ENCODE assay signal across 29 cellular contexts in genomic region chr1:46493316-46494032, GRCh38. TPM values are rescaled to one million over a fixed set of nuclear protein-coding genes. Genes with fewer than 3 reads are reported as not detected.
"Had no signal": no experiment of that assay in that cellular context is flagged by ENCODE, and none has a peak within 500 bp of the region (broad histone marks: within the 10 kb centered on the region; RNA-seq: fewer than 3 reads in every experiment).

No MANE protein-coding gene starts in this region.

- H3K27ac ChIP-seq: adrenal gland, ascending aorta, brain microvascular endothelial cell, esophagus muscularis mucosa, hepatocyte, testis had no signal

- H3K4me3 Mint-ChIP-seq: activated CD4-positive, alpha-beta memory T cell treated with anti-CD3 and anti-CD28 coated beads for 36 hours; activated naive CD8-positive, alpha-beta T cell; activated T-helper 1 cell treated with anti-CD3 and anti-CD28 coated beads, Interleukin-12 subunit alpha, Interleukin-12 subunit beta, Interleukin-2, Interleukin-4 antibody, amounts not matched to agents 30 ng/mL and 10 ng/mL and 1 ng/mL, durations not matched to agents 14 hours and 24 hours and 36 hours; dendritic cell treated with granulocyte-macrophage colony-stimulating factor and Interleukin-4, amounts not matched to agents 40 ng/mL and 50 ng/mL, for 4 days; T-helper 1 cell treated with Interleukin-12 subunit alpha and Interleukin-12 subunit beta and Interleukin-4 antibody, amounts not matched to agents 30 μg/mL and 1 μg/mL, for 36 hours had no signal

- H3K36me3 ChIP-seq: adrenal gland, ascending aorta, brain microvascular endothelial cell, esophagus muscularis mucosa had no signal

- H3K27ac Mint-ChIP-seq: activated CD4-positive, alpha-beta memory T cell treated with anti-CD3 and anti-CD28 coated beads for 36 hours; activated naive CD8-positive, alpha-beta T cell; activated T-helper 1 cell treated with anti-CD3 and anti-CD28 coated beads, Interleukin-12 subunit alpha, Interleukin-12 subunit beta, Interleukin-2, Interleukin-4 antibody, amounts not matched to agents 30 ng/mL and 10 ng/mL and 1 ng/mL, durations not matched to agents 14 hours and 24 hours and 36 hours; dendritic cell treated with granulocyte-macrophage colony-stimulating factor and Interleukin-4, amounts not matched to agents 40 ng/mL and 50 ng/mL, for 4 days; progenitor cell of endocrine pancreas; T-helper 1 cell treated with Interleukin-12 subunit alpha and Interleukin-12 subunit beta and Interleukin-4 antibody, amounts not matched to agents 30 μg/mL and 1 μg/mL, for 36 hours had no signal

- H3K4me3 ChIP-seq: adrenal gland, ascending aorta, esophagus muscularis mucosa, hepatocyte, mucosa of descending colon, testis had no signal

- H3K9me3 Mint-ChIP-seq: activated CD4-positive, alpha-beta memory T cell treated with anti-CD3 and anti-CD28 coated beads for 36 hours; activated T-helper 1 cell treated with anti-CD3 and anti-CD28 coated beads, Interleukin-12 subunit alpha, Interleukin-12 subunit beta, Interleukin-2, Interleukin-4 antibody, amounts not matched to agents 30 ng/mL and 10 ng/mL and 1 ng/mL, durations not matched to agents 14 hours and 24 hours and 36 hours; dendritic cell treated with granulocyte-macrophage colony-stimulating factor and Interleukin-4, amounts not matched to agents 40 ng/mL and 50 ng/mL, for 4 days; T-helper 1 cell treated with Interleukin-12 subunit alpha and Interleukin-12 subunit beta and Interleukin-4 antibody, amounts not matched to agents 30 μg/mL and 1 μg/mL, for 36 hours had no signal

- H3K4me2 ChIP-seq: hepatocyte had no signal

- H3K9me3 ChIP-seq: adrenal gland, ascending aorta, esophagus muscularis mucosa, mucosa of descending colon, testis had no signal

- DNase-seq: activated CD4-positive, alpha-beta memory T cell treated with anti-CD3 and anti-CD28 coated beads for 36 hours; activated CD4-positive, alpha-beta T cell treated with anti-CD3 and anti-CD28 coated beads for 48 hours; activated T-cell treated with anti-CD3 and anti-CD28 coated beads for 4 hours; adrenal gland; brain microvascular endothelial cell; caudate nucleus; effector memory CD4-positive, alpha-beta T cell; glutamatergic neuron; left cardiac atrium; mucosa of descending colon; retina; stimulated activated CD4-positive, alpha-beta T cell treated with anti-CD3 and anti-CD28 coated beads, Interleukin-4, amount 100 ng/mL, for 1 hour; stimulated activated naive CD4-positive, alpha-beta T cell; T1000; testis; trophoblast cell had no signal

- H2AFZ ChIP-seq: hepatocyte had no signal

- H3K79me2 ChIP-seq: hepatocyte had no signal

- ATAC-seq: left cardiac atrium, mucosa of descending colon had no signal

- H3K36me3 Mint-ChIP-seq: activated CD4-positive, alpha-beta memory T cell treated with anti-CD3 and anti-CD28 coated beads for 36 hours; activated naive CD8-positive, alpha-beta T cell had no signal

- H3K27me3 ChIP-seq: testis had no signal

- FAIRE-seq: frontal cortex, islet of Langerhans had no signal

RNA-seq across cellular contexts. Expression of gene DMBX1, which starts 3.8 kb away (rescaled TPM):
- total RNA-seq: activated T-helper 1 cell treated with anti-CD3 and anti-CD28 coated beads, Interleukin-12 subunit alpha, Interleukin-12 subunit beta, Interleukin-2, Interleukin-4 antibody, amounts not matched to agents 30 ng/mL and 10 ng/mL and 1 ng/mL, durations not matched to agents 14 hours and 24 hours and 36 hours; ascending aorta; esophagus muscularis mucosa; frontal cortex; hepatocyte; left cardiac atrium; mucosa of descending colon; omental fat pad; progenitor cell of endocrine pancreas had no signal
- polyA plus RNA-seq: hepatocyte had no signal

RNA-seq across cellular contexts. Expression of gene KNCN, which starts 58.0 kb away (rescaled TPM):
- total RNA-seq: activated CD4-positive, alpha-beta memory T cell treated with anti-CD3 and anti-CD28 coated beads for 36 hours; activated T-helper 1 cell treated with anti-CD3 and anti-CD28 coated beads, Interleukin-12 subunit alpha, Interleukin-12 subunit beta, Interleukin-2, Interleukin-4 antibody, amounts not matched to agents 30 ng/mL and 10 ng/mL and 1 ng/mL, durations not matched to agents 14 hours and 24 hours and 36 hours; adrenal gland; ascending aorta; esophagus muscularis mucosa; hepatocyte; left cardiac atrium; lower leg skin; mucosa of descending colon; omental fat pad; progenitor cell of endocrine pancreas had no signal
- polyA plus RNA-seq: hepatocyte, neural cell had no signal
